26 cellular contexts compared by ENCODE assay signal in genomic region chr18:6010284-6010683, GRCh38.
"Had no signal": no experiment of that assay in that cellular context is flagged by ENCODE, and none has a peak within 500 bp of the region (broad histone marks: within the 10 kb centered on the region; RNA-seq: fewer than 3 reads in every experiment).

No MANE protein-coding gene starts in this region.

- H3K4me1 Mint-ChIP-seq: activated B cell treated with CpG ODN at 0.5 μM for 24 hours; naive thymus-derived CD8-positive, alpha-beta T cell; neural progenitor cell; T-helper 17 cell had no signal

- H3K36me3 Mint-ChIP-seq: activated CD4-positive, alpha-beta memory T cell treated with anti-CD3 and anti-CD28 coated beads for 36 hours; activated naive CD8-positive, alpha-beta T cell treated with anti-CD3 and anti-CD28 coated beads, Interleukin-2, amount 10 ng/mL, durations not matched to agents 7 days and 5 days; naive thymus-derived CD8-positive, alpha-beta T cell; neural progenitor cell had no signal

- H3K4me3 ChIP-seq: body of pancreas, left ventricle myocardium inferior, neural progenitor cell, sigmoid colon, spleen, thoracic aorta, upper lobe of left lung had no signal

- ATAC-seq: activated T-cell treated with anti-CD3 and anti-CD28 coated beads, Interleukin-2, amount 50 U/mL, for 72 hours; body of pancreas; naive thymus-derived CD8-positive, alpha-beta T cell; T-helper 17 cell had no signal

- H3K27ac Mint-ChIP-seq: activated B cell treated with CpG ODN at 0.5 μM for 24 hours; activated CD4-positive, alpha-beta memory T cell treated with anti-CD3 and anti-CD28 coated beads for 36 hours; activated naive CD4-positive, alpha-beta T cell treated with anti-CD3 and anti-CD28 coated beads for 36 hours; activated naive CD8-positive, alpha-beta T cell treated with anti-CD3 and anti-CD28 coated beads, Interleukin-2, amount 10 ng/mL, durations not matched to agents 7 days and 5 days; activated T-cell treated with anti-CD3 and anti-CD28 coated beads, Interleukin-2, amount 50 U/mL, for 72 hours; dendritic cell treated with granulocyte-macrophage colony-stimulating factor and Interleukin-4, amounts not matched to agents 40 ng/mL and 50 ng/mL, for 4 days; mesothelial cell of epicardium; naive thymus-derived CD8-positive, alpha-beta T cell; neural progenitor cell; progenitor cell of endocrine pancreas; T-helper 17 cell had no signal

- H3K27me3 ChIP-seq: body of pancreas, neural progenitor cell, sigmoid colon, spleen, upper lobe of left lung had no signal

- H3K9me3 ChIP-seq: body of pancreas, left ventricle myocardium inferior, sigmoid colon, spleen, thoracic aorta, upper lobe of left lung had no signal

- H3K4me2 ChIP-seq: neural progenitor cell had no signal

- H3K36me3 ChIP-seq: left ventricle myocardium inferior, neural progenitor cell, sigmoid colon, spleen, thoracic aorta, upper lobe of left lung had no signal

- H3K27me3 Mint-ChIP-seq: activated B cell treated with CpG ODN at 0.5 μM for 24 hours; activated naive CD8-positive, alpha-beta T cell treated with anti-CD3 and anti-CD28 coated beads, Interleukin-2, amount 10 ng/mL, durations not matched to agents 7 days and 5 days; dendritic cell treated with granulocyte-macrophage colony-stimulating factor and Interleukin-4, amounts not matched to agents 40 ng/mL and 50 ng/mL, for 4 days; progenitor cell of endocrine pancreas; T-helper 17 cell had no signal

- H3K4me3 Mint-ChIP-seq: activated B cell treated with CpG ODN at 0.5 μM for 24 hours; activated CD4-positive, alpha-beta memory T cell treated with anti-CD3 and anti-CD28 coated beads for 36 hours; activated naive CD4-positive, alpha-beta T cell treated with anti-CD3 and anti-CD28 coated beads for 36 hours; activated naive CD8-positive, alpha-beta T cell treated with anti-CD3 and anti-CD28 coated beads, Interleukin-2, amount 10 ng/mL, durations not matched to agents 7 days and 5 days; activated T-cell treated with anti-CD3 and anti-CD28 coated beads, Interleukin-2, amount 50 U/mL, for 72 hours; dendritic cell treated with granulocyte-macrophage colony-stimulating factor and Interleukin-4, amounts not matched to agents 40 ng/mL and 50 ng/mL, for 4 days; mesothelial cell of epicardium; naive thymus-derived CD8-positive, alpha-beta T cell; neural progenitor cell; T-helper 17 cell had no signal

- H3K9ac ChIP-seq: neural progenitor cell had no signal

- H3K9me3 Mint-ChIP-seq: activated B cell treated with CpG ODN at 0.5 μM for 24 hours; activated naive CD4-positive, alpha-beta T cell treated with anti-CD3 and anti-CD28 coated beads for 36 hours; activated naive CD8-positive, alpha-beta T cell treated with anti-CD3 and anti-CD28 coated beads, Interleukin-2, amount 10 ng/mL, durations not matched to agents 7 days and 5 days; dendritic cell treated with granulocyte-macrophage colony-stimulating factor and Interleukin-4, amounts not matched to agents 40 ng/mL and 50 ng/mL, for 4 days; naive thymus-derived CD8-positive, alpha-beta T cell; neural progenitor cell had no signal

- H3K27ac ChIP-seq: body of pancreas, left ventricle myocardium inferior, neural progenitor cell, sigmoid colon, spleen, thoracic aorta, upper lobe of left lung had no signal

- H2AFZ ChIP-seq: neural progenitor cell had no signal

- DNase-seq: activated B cell treated with CpG ODN at 0.5 μM for 24 hours; activated CD4-positive, alpha-beta memory T cell treated with anti-CD3 and anti-CD28 coated beads for 36 hours; activated CD4-positive, alpha-beta T cell treated with anti-CD3 and anti-CD28 coated beads for 4 hours; activated effector memory CD4-positive, alpha-beta T cell treated with Interleukin-2 at 50 U/mL for 16 hours; activated naive CD4-positive, alpha-beta T cell treated with anti-CD3 and anti-CD28 coated beads for 36 hours; activated naive CD8-positive, alpha-beta T cell treated with anti-CD3 and anti-CD28 coated beads, Interleukin-2, amount 10 ng/mL, durations not matched to agents 7 days and 5 days; activated T-cell treated with anti-CD3 and anti-CD28 coated beads, Interleukin-2, amount 50 U/mL, for 72 hours; body of pancreas; effector CD4-positive, alpha-beta T cell; erythroblast; hippocampal formation; left ventricle myocardium inferior; naive thymus-derived CD8-positive, alpha-beta T cell; retina; sigmoid colon; spleen; stimulated activated CD4-positive, alpha-beta T cell treated with anti-CD3 and anti-CD28 coated beads, Interleukin-4, amount 100 ng/mL, for 1 hour; stimulated activated naive CD4-positive, alpha-beta T cell treated with Interleukin-2 at 50 U/mL for 16 hours; SW 1271; T-helper 17 cell; upper lobe of left lung had no signal

- H3K4me1 ChIP-seq: body of pancreas, left ventricle myocardium inferior, neural progenitor cell, sigmoid colon, spleen, upper lobe of left lung had no signal
